Comparison of ENCODE assay signal across 8 cellular contexts in the genomic region with DNA sequence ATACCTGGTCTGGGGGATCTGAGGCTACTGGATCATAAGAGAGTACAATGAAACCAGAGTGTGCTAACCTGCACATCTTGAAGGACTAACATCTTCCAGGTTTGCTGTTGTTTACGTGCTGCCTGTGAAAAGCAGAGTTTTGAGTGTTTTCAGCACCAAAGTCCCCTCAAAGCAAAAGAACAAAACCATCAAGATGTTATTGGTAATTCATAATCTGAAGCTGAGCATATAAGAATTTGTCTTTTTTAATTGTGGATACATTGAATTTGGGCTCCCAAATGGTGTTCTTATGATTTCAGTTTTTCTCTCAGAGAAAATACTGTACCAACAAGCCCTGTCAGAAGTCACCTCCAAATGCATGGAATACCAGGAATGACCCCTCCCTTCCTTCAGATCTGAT.
DNase-seq lines count a peak whose midpoint lies in the region; ATAC-seq and TF ChIP-seq lines count a peak whose summit lies in the region.

No MANE protein-coding gene starts in this region.

- peak overlapping the region in 3 of 11 experiments; percentile 52 to 63 (median 54); a peak in 5 of 22 replicates for H3K9ac ChIP-seq in BLaER1 treated with 17β-estradiol and CSF1 and Interleukin-3, amounts not matched to agents 10 nM and 100 nM

- TF ChIP-seq POLR2A in body of pancreas (IDR thresholded peaks at IDR 0.05) = no peak

- H3K36me3 Mint-ChIP-seq in naive thymus-derived CD4-positive, alpha-beta T cell = peaks cover 0 to 13% (median 7%) of the 10 kb centered on the region in 5 donors

- H3K27me3 Mint-ChIP-seq in naive thymus-derived CD4-positive, alpha-beta T cell = no peaks in the 10 kb centered on the region

- H4K20me1 ChIP-seq in BLaER1 treated with 17β-estradiol and CSF1 and Interleukin-3, amounts not matched to agents 10 nM and 100 nM = no peaks in the 10 kb centered on the region

- CTCF ChIA-PET in naive thymus-derived CD4-positive, alpha-beta T cell (lab: Charles Lee) = interaction anchor here (0.7 kb wide), 1 partner anchor 53 kb away, joined by 3 read pairs; no protein-coding TSS in a partner anchor

- POLR2A ChIA-PET in naive thymus-derived CD4-positive, alpha-beta T cell (lab: Charles Lee) = interaction anchor here (0.6 to 15.9 kb wide), 9 partner anchors 10 to 159 kb away, joined by 3 to 377 read pairs (median 5); a partner anchor contains a TSS

- H3K4me3 Mint-ChIP-seq in naive thymus-derived CD4-positive, alpha-beta T cell = peak overlapping the region; percentile 84 to 99 (median 91)

- H3K4me1 ChIP-seq in BLaER1 treated with 17β-estradiol and CSF1 and Interleukin-3, amounts not matched to agents 10 nM and 100 nM = peaks cover 14 to 75% (median 51%) of the 10 kb centered on the region in 10 experiments
- peaks cover 44% of the 10 kb centered on the region for H3K4me1 ChIP-seq in body of pancreas
- H3K4me1 ChIP-seq in naive thymus-derived CD4-positive, alpha-beta T cell (ENCODE audit: control insufficient read depth in 2 of 2, insufficient read depth in 2 of 2, low read length in 2 of 2) = peaks cover 65 to 79% of the 10 kb centered on the region in 2 donors

- H3K27me3 ChIP-seq in BLaER1 treated with 17β-estradiol and CSF1 and Interleukin-3, amounts not matched to agents 10 nM and 100 nM = no peaks in the 10 kb centered on the region
- H3K27me3 ChIP-seq in body of pancreas (no peaks in the 10 kb centered on the region), WERI-Rb-1 (ENCODE audit: insufficient read depth, low read depth, severe bottlenecking) (no peaks in the 10 kb centered on the region)
- no peaks in the 10 kb centered on the region for H3K27me3 ChIP-seq in naive thymus-derived CD4-positive, alpha-beta T cell (ENCODE audit: control insufficient read depth in 2 of 2, insufficient read depth in 2 of 2, low read length in 2 of 2)

- ATAC-seq in HG02943 (IDR thresholded peaks at IDR 0.05; ENCODE audit: low read depth, unreplicated experiment) (peak; percentile 9), body of pancreas (no peak), HG02571 (IDR thresholded peaks at IDR 0.05; ENCODE audit: unreplicated experiment) (no peak), HG02759 (IDR thresholded peaks at IDR 0.05; ENCODE audit: unreplicated experiment) (no peak)
- no peak for ATAC-seq in naive thymus-derived CD4-positive, alpha-beta T cell

- H3K4me1 Mint-ChIP-seq in naive thymus-derived CD4-positive, alpha-beta T cell = peaks cover 49 to 100% (median 94%) of the 10 kb centered on the region in 7 donors

- 58 to 73% methylated on average over 1 of the region's 1 CpG for WGBS in body of pancreas, 2 donors

- peak overlapping the region; percentile 95 to 100 (median 99) for H3K27ac Mint-ChIP-seq in naive thymus-derived CD4-positive, alpha-beta T cell

- TF ChIP-seq CTCF in body of pancreas (IDR thresholded peaks at IDR 0.05) = no peak
- TF ChIP-seq CTCF in WERI-Rb-1 (IDR thresholded peaks at IDR 0.05; ENCODE audit: low read depth, low read length) = no peak

- peaks cover 0 to 6% (median 0%) of the 10 kb centered on the region in 11 donors for H3K9me3 Mint-ChIP-seq in naive thymus-derived CD4-positive, alpha-beta T cell

- H3K4me2 ChIP-seq in BLaER1 treated with 17β-estradiol and CSF1 and Interleukin-3, amounts not matched to agents 10 nM and 100 nM = peak overlapping the region; percentile 53 to 91 (median 85)

- peaks cover 0 to 8% (median 0%) of the 10 kb centered on the region in 11 experiments; a peak in 5 of 22 replicates for H3K9me3 ChIP-seq in BLaER1 treated with 17β-estradiol and CSF1 and Interleukin-3, amounts not matched to agents 10 nM and 100 nM (replicated peaks in 1 of 11)
- no peaks in the 10 kb centered on the region for H3K9me3 ChIP-seq in body of pancreas
- no peaks in the 10 kb centered on the region for H3K9me3 ChIP-seq in naive thymus-derived CD4-positive, alpha-beta T cell (ENCODE audit: control insufficient read depth in 2 of 3, low read length in 3 of 3)
- no peaks in the 10 kb centered on the region for H3K9me3 ChIP-seq in WERI-Rb-1 (ENCODE audit: severe bottlenecking)

- intact Hi-C loops in body of pancreas (cut with DNase I) = no loop called here
- intact Hi-C loops in naive thymus-derived CD4-positive, alpha-beta T cell (cut with micrococcal nuclease) = loop anchor here (1.0 to 10.0 kb wide), 4 partner anchors 45 to 1409 kb away; a partner anchor contains a TSS

- peak overlapping the region in 5 of 10 experiments; percentile 26 to 60 (median 38); a peak in 8 of 20 replicates for H3K4me3 ChIP-seq in BLaER1 treated with 17β-estradiol and CSF1 and Interleukin-3, amounts not matched to agents 10 nM and 100 nM
- H3K4me3 ChIP-seq in body of pancreas (no peak overlapping the region), WERI-Rb-1 (ENCODE audit: low read depth, low read length) (no peak overlapping the region)
- H3K4me3 ChIP-seq in naive thymus-derived CD4-positive, alpha-beta T cell (ENCODE audit: low read length) = peak overlapping the region; percentile 52

- H3K36me3 ChIP-seq in BLaER1 treated with 17β-estradiol and CSF1 and Interleukin-3, amounts not matched to agents 10 nM and 100 nM = no peaks in the 10 kb centered on the region
- H3K36me3 ChIP-seq in body of pancreas (replicated peaks in 1 of 2; ENCODE audit: insufficient read depth in 1 of 2, low read depth in 2 of 2) (no peaks in the 10 kb centered on the region), WERI-Rb-1 (no peaks in the 10 kb centered on the region)
- H3K36me3 ChIP-seq in naive thymus-derived CD4-positive, alpha-beta T cell (ENCODE audit: control insufficient read depth in 2 of 3, insufficient read depth in 3 of 3, low read length in 3 of 3) = no peaks in the 10 kb centered on the region

- DNase-seq in body of pancreas (no peak), WERI-Rb-1 (no peak), CD1c-positive myeloid dendritic cell (ENCODE audit: extremely low spot score) (no peak)
- no peak for DNase-seq in naive thymus-derived CD4-positive, alpha-beta T cell

- H3K27ac ChIP-seq in BLaER1 treated with 17β-estradiol and CSF1 and Interleukin-3, amounts not matched to agents 10 nM and 100 nM = peak overlapping the region in 5 of 11 experiments; percentile 27 to 63 (median 31); a peak in 6 of 22 replicates
- H3K27ac ChIP-seq in body of pancreas (peak overlapping the region; percentile 69 to 79 (median 74)), WERI-Rb-1 (no peak overlapping the region)
- peak overlapping the region; percentile 76 for H3K27ac ChIP-seq in naive thymus-derived CD4-positive, alpha-beta T cell (ENCODE audit: low read depth, low read length)
